7 cellular contexts compared by ENCODE assay signal in genomic region chr1:145508053-145508452, GRCh38.
DNase-seq lines count a peak whose midpoint lies in the region; ATAC-seq and TF ChIP-seq lines count a peak whose summit lies in the region.
"Not testable (repeated sequence)": the region's sequence is repeated elsewhere in the genome, so short reads cannot be mapped to it uniquely, and the experiment has no call there.

No MANE protein-coding gene starts in this region.

- not testable (repeated sequence) for H3K27ac Mint-ChIP-seq in central memory CD8-positive, alpha-beta T cell (ENCODE audit: low read depth)

- not testable (repeated sequence) for H3K9me3 Mint-ChIP-seq in central memory CD8-positive, alpha-beta T cell

- not testable (repeated sequence) for DNase-seq in central memory CD8-positive, alpha-beta T cell (ENCODE audit: low spot score in 2 of 2); left lobe of liver (ENCODE audit: low spot score); omental fat pad (ENCODE audit: low spot score)

- not testable (repeated sequence) for H3K27me3 Mint-ChIP-seq in central memory CD8-positive, alpha-beta T cell

- TF ChIP-seq CTCF in omental fat pad (IDR thresholded peaks at IDR 0.05): not testable (repeated sequence)

- not testable (repeated sequence) for H3K4me1 Mint-ChIP-seq in central memory CD8-positive, alpha-beta T cell

- not testable (repeated sequence) for H3K4me3 Mint-ChIP-seq in central memory CD8-positive, alpha-beta T cell

- ATAC-seq in GM18511 (IDR thresholded peaks at IDR 0.05; ENCODE audit: unreplicated experiment): peak; percentile 46
- ATAC-seq in GM21717 (IDR thresholded peaks at IDR 0.05; ENCODE audit: unreplicated experiment): peak; percentile 67
- ATAC-seq in HG03378 (IDR thresholded peaks at IDR 0.05; ENCODE audit: unreplicated experiment): peak; percentile 79
- ATAC-seq in activated CD4-positive, CD25-positive, alpha-beta regulatory T cell treated with anti-CD3 and anti-CD28 coated beads, Interleukin-2, amount 50 U/mL, for 24 hours: peak; percentile 39 to 54
- peak; percentile 54 for ATAC-seq in central memory CD8-positive, alpha-beta T cell (replicated peaks; ENCODE audit: extremely low read depth, poor library complexity, severe bottlenecking)
- peak; percentile 96 for ATAC-seq in left lobe of liver
- peak; percentile 90 for ATAC-seq in omental fat pad (ENCODE audit: low FRiP score)

- H3K36me3 Mint-ChIP-seq in central memory CD8-positive, alpha-beta T cell (ENCODE audit: insufficient read depth): not testable (repeated sequence)

Comparison
In these comparisons a context has a peak if more than half of its experiments do, and no peak if none do; other contexts are left out.
1. ATAC-seq: peak in every context shown above with its lines; median percentile 96 in left lobe of liver; 90 in omental fat pad; 79 in HG03378; 67 in GM21717; 54 in central memory CD8-positive, alpha-beta T cell; 46 in activated CD4-positive, CD25-positive, alpha-beta regulatory T cell treated with anti-CD3 and anti-CD28 coated beads, Interleukin-2, amount 50 U/mL, for 24 hours; 46 in GM18511.